ENCODE assay signal across 24 cellular contexts in the genomic region with DNA sequence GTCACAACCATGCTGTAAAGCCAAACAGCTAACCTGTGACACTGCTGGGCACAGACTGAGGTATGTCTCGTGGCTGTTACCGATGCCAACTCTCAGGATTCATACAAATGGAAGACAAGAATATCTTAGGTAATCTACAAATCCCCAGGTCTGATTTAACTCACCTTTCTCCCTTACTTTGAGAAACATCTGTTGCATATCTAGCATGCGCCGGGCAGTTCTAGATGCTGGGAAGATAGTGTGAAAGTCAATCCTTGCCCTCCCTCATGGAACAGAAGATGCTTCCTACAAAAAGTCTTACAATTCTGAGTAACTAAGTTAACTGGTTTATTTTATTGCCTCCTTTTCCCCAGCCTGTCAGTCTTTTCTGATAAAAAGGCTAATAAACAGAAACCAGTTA.
DNase-seq lines count a peak whose midpoint lies in the region; ATAC-seq and TF ChIP-seq lines count a peak whose summit lies in the region.
"Had no signal": no experiment of that assay in that cellular context is flagged by ENCODE, and none has a peak within 500 bp of the region (broad histone marks: within the 10 kb centered on the region; RNA-seq: fewer than 3 reads in every experiment).

No MANE protein-coding gene starts in this region.

- no peak overlapping the region for H3K4me3 Mint-ChIP-seq in chondrocyte (ENCODE audit: unreplicated experiment)
- H3K4me3 Mint-ChIP-seq: activated T-cell treated with anti-CD3 and anti-CD28 coated beads, Interleukin-2, amount 50 U/mL, for 4 hours; effector memory CD8-positive, alpha-beta T cell; stimulated activated memory B cell treated with anti-CD40 and anti-IgM and Interleukin-4, amounts not matched to agents 10 μg/mL and 1 μg/mL and 100 μg/mL, for 72 hours; T-cell had no signal

- H3K27me3 Mint-ChIP-seq in chondrocyte (ENCODE audit: low read depth): no peaks in the 10 kb centered on the region
- H3K27me3 Mint-ChIP-seq: effector memory CD8-positive, alpha-beta T cell; stimulated activated memory B cell treated with anti-CD40 and anti-IgM and Interleukin-4, amounts not matched to agents 10 μg/mL and 1 μg/mL and 100 μg/mL, for 72 hours; T-cell had no signal

- H3K4me2 ChIP-seq in smooth muscle cell: peak overlapping the region; percentile 76
- H3K4me2 ChIP-seq: KMS-11 had no signal

- H3K36me3 ChIP-seq in mucosa of stomach (ENCODE audit: control insufficient read depth, insufficient read depth, low read length) (no peaks in the 10 kb centered on the region), smooth muscle cell (ENCODE audit: low read depth) (no peaks in the 10 kb centered on the region)
- H3K36me3 ChIP-seq: breast epithelium, esophagus muscularis mucosa, SJCRH30, suprapubic skin had no signal

- H3K4me1 Mint-ChIP-seq in chondrocyte (ENCODE audit: low read depth): peaks cover 51% of the 10 kb centered on the region
- H3K4me1 Mint-ChIP-seq: stimulated activated memory B cell treated with anti-CD40 and anti-IgM and Interleukin-4, amounts not matched to agents 10 μg/mL and 1 μg/mL and 100 μg/mL, for 72 hours; T-cell had no signal

- peak overlapping the region; percentile 24 for H3K9ac ChIP-seq in mucosa of stomach (ENCODE audit: low read length)
- H3K9ac ChIP-seq in smooth muscle cell (ENCODE audit: low read depth): peak overlapping the region; percentile 80
- H3K9ac ChIP-seq: KMS-11 had no signal

- ATAC-seq in HG03521 (IDR thresholded peaks at IDR 0.05; ENCODE audit: unreplicated experiment): no peak
- no peak for ATAC-seq in GM18519 (IDR thresholded peaks at IDR 0.05; ENCODE audit: low FRiP score, unreplicated experiment)
- ATAC-seq: activated CD4-positive, CD25-positive, alpha-beta regulatory T cell treated with anti-CD3 and anti-CD28 coated beads, Interleukin-2, amount 50 U/mL, for 24 hours; activated T-cell treated with anti-CD3 and anti-CD28 coated beads, Interleukin-2, amount 50 U/mL, for 4 hours; effector memory CD8-positive, alpha-beta T cell; left ventricle myocardium superior; stimulated activated memory B cell treated with anti-CD40 and anti-IgM and Interleukin-4, amounts not matched to agents 10 μg/mL and 1 μg/mL and 100 μg/mL, for 72 hours; T-cell had no signal

- H3K9me3 ChIP-seq in mucosa of stomach (ENCODE audit: control insufficient read depth, low read length) (no peaks in the 10 kb centered on the region), smooth muscle cell (replicated peaks; ENCODE audit: low read depth) (no peaks in the 10 kb centered on the region)
- H3K9me3 ChIP-seq: breast epithelium, esophagus muscularis mucosa, SJCRH30, suprapubic skin had no signal

- H3K4me3 ChIP-seq in mucosa of stomach (ENCODE audit: low read length): no peak overlapping the region
- no peak overlapping the region for H3K4me3 ChIP-seq in smooth muscle cell
- H3K4me3 ChIP-seq: breast epithelium, SJCRH30, suprapubic skin had no signal

- H3K9me3 Mint-ChIP-seq in chondrocyte (ENCODE audit: low read depth): no peaks in the 10 kb centered on the region
- H3K9me3 Mint-ChIP-seq: activated T-cell treated with anti-CD3 and anti-CD28 coated beads, Interleukin-2, amount 50 U/mL, for 4 hours had no signal

- peak overlapping the region; percentile 93 for H3K27ac Mint-ChIP-seq in chondrocyte (ENCODE audit: unreplicated experiment)
- H3K27ac Mint-ChIP-seq: effector memory CD8-positive, alpha-beta T cell; stimulated activated memory B cell treated with anti-CD40 and anti-IgM and Interleukin-4, amounts not matched to agents 10 μg/mL and 1 μg/mL and 100 μg/mL, for 72 hours; T-cell had no signal

- peak overlapping the region; percentile 90 for H3K27ac ChIP-seq in smooth muscle cell (ENCODE audit: low read depth)
- H3K27ac ChIP-seq: KMS-11, SJCRH30 had no signal

- peaks cover 18% of the 10 kb centered on the region for H3F3A ChIP-seq in smooth muscle cell (ENCODE audit: low read depth)

- WGBS in smooth muscle cell (ENCODE audit: low lambda C conversion rate): 63% methylated on average over 4 of the region's 4 CpGs

- H3K4me1 ChIP-seq in mucosa of stomach (ENCODE audit: control insufficient read depth, insufficient read depth, low read length) (peaks cover 20% of the 10 kb centered on the region), smooth muscle cell (ENCODE audit: low read depth) (peaks cover 39% of the 10 kb centered on the region)
- H3K4me1 ChIP-seq: breast epithelium, suprapubic skin had no signal

- DNase-seq in HT-29 (ENCODE audit: low spot score) (peak; percentile 62), chondrocyte (ENCODE audit: low spot score) (no peak), smooth muscle cell (lab: John Stamatoyannopoulos, UW; ENCODE audit: unreplicated experiment) (no peak), KG1 (lab: John Stamatoyannopoulos, UW) (no peak), posterior cingulate gyrus (no peak)
- DNase-seq: activated T-cell treated with anti-CD3 and anti-CD28 coated beads, Interleukin-2, amount 50 U/mL, for 4 hours; C1 segment of cervical spinal cord; effector memory CD8-positive, alpha-beta T cell; H7; left ventricle myocardium superior; NCI-H1436; NCI-H510A treated with DMSO at 0.1 percent for 48 hours; SJCRH30; stimulated activated CD4-positive, alpha-beta T cell treated with anti-CD3 and anti-CD28 coated beads, Interleukin-4, amount 100 ng/mL, for 1 hour; T-cell had no signal

- H3K79me2 ChIP-seq in smooth muscle cell (ENCODE audit: low read depth): no peaks in the 10 kb centered on the region

- H3K27me3 ChIP-seq in mucosa of stomach (ENCODE audit: control insufficient read depth, insufficient read depth, low read length) (no peaks in the 10 kb centered on the region), smooth muscle cell (ENCODE audit: low read depth) (no peaks in the 10 kb centered on the region)
- H3K27me3 ChIP-seq: breast epithelium, esophagus muscularis mucosa, SJCRH30, suprapubic skin had no signal

- H3K36me3 Mint-ChIP-seq in chondrocyte (ENCODE audit: low read depth): no peaks in the 10 kb centered on the region
- H3K36me3 Mint-ChIP-seq: stimulated activated memory B cell treated with anti-CD40 and anti-IgM and Interleukin-4, amounts not matched to agents 10 μg/mL and 1 μg/mL and 100 μg/mL, for 72 hours; T-cell had no signal

- H4K20me1 ChIP-seq in smooth muscle cell (ENCODE audit: low read depth): no peaks in the 10 kb centered on the region

- TF ChIP-seq CTCF in chondrocyte (IDR thresholded peaks at IDR 0.05): no peak
- no peak for TF ChIP-seq CTCF in smooth muscle cell (IDR thresholded peaks at IDR 0.05; ENCODE audit: borderline replicate concordance, insufficient read depth, poor library complexity, severe bottlenecking)

- peak overlapping the region; percentile 71 for H2AFZ ChIP-seq in smooth muscle cell (ENCODE audit: low read depth)

- intact Hi-C loops in posterior cingulate gyrus (cut with DNase I): no loop called here
